Comparison of ENCODE assay signal across 13 cellular contexts in genomic region chr11:2868604-2869526, GRCh38. TPM values are rescaled to one million over a fixed set of nuclear protein-coding genes. Genes with fewer than 3 reads are reported as not detected.
A peak's percentile ranks its signal among the peaks of the same experiment; 100 is the strongest.
DNase-seq lines count a peak whose midpoint lies in the region; ATAC-seq, FAIRE-seq and TF ChIP-seq lines count a peak whose summit lies in the region.
"Had no signal": no experiment of that assay in that cellular context is flagged by ENCODE, and none has a peak within 500 bp of the region (broad histone marks: within the 10 kb centered on the region; RNA-seq: fewer than 3 reads in every experiment).

No MANE protein-coding gene starts in this region.

- H3K36me3 Mint-ChIP-seq in GM23338 (ENCODE audit: low read depth) = peaks cover 5% of the 10 kb centered on the region; the same call in 1 of the 3 replicates
- H3K36me3 Mint-ChIP-seq in nephron (ENCODE audit: low read depth) = no peaks in the 10 kb centered on the region
- H3K36me3 Mint-ChIP-seq: CD4-positive, CD25-positive, alpha-beta regulatory T cell had no signal

- no peak overlapping the region for H3K23ac ChIP-seq in mesendoderm (ENCODE audit: low read length)

- H3K9me1 ChIP-seq in endothelial cell of umbilical vein (replicated peaks; ENCODE audit: control insufficient read depth, extremely low read depth, insufficient read depth, low read length) = no peaks in the 10 kb centered on the region

- H4K20me1 ChIP-seq in GM23338 (replicated peaks; ENCODE audit: insufficient read depth) (no peaks in the 10 kb centered on the region), endothelial cell of umbilical vein (replicated peaks; ENCODE audit: control insufficient read depth, extremely low read depth, insufficient read depth, low read length) (no peaks in the 10 kb centered on the region)

- no peak for TF ChIP-seq POLR2A in endothelial cell of umbilical vein (IDR thresholded peaks at IDR 0.05; ENCODE audit: low read depth, low read length)

- H3K4me2 ChIP-seq in GM23338 (peak overlapping the region; percentile 78), endothelial cell of umbilical vein (ENCODE audit: insufficient read depth, low read length) (no peak overlapping the region), mesendoderm (ENCODE audit: low read length) (no peak overlapping the region)

- no peak overlapping the region for H3K27ac ChIP-seq in GM23338 (ENCODE audit: low read depth)
- no peak overlapping the region for H3K27ac ChIP-seq in endothelial cell of umbilical vein (ENCODE audit: insufficient read depth, low read depth, low read length)
- H3K27ac ChIP-seq in mesendoderm (ENCODE audit: low read depth, low read length) = no peak overlapping the region
- H3K27ac ChIP-seq: neutrophil had no signal

- no peaks in the 10 kb centered on the region for H3K9me3 ChIP-seq in endothelial cell of umbilical vein (replicated peaks; ENCODE audit: control insufficient read depth, insufficient read depth, low read length)
- H3K9me3 ChIP-seq: HAP-1, neutrophil had no signal

- H3K18ac ChIP-seq in mesendoderm (ENCODE audit: low read length) = no peak overlapping the region

- no peaks in the 10 kb centered on the region for H3K9me2 ChIP-seq in GM23338 (ENCODE audit: insufficient read depth)

- H3K27me3 ChIP-seq in GM23338 (ENCODE audit: insufficient read depth) = peaks cover 83% of the 10 kb centered on the region
- H3K27me3 ChIP-seq in endothelial cell of umbilical vein (ENCODE audit: control insufficient read depth in 2 of 2, insufficient read depth in 2 of 2, low read length in 2 of 2) = peaks cover 45 to 50% of the 10 kb centered on the region in 2 experiments
- peaks cover 38% of the 10 kb centered on the region for H3K27me3 ChIP-seq in mesendoderm (ENCODE audit: insufficient read depth, low read length, poor library complexity)

- no peak for FAIRE-seq in endothelial cell of umbilical vein (lab: Jason Lieb, UNC)

- no peak overlapping the region for H2BK120ac ChIP-seq in mesendoderm (ENCODE audit: low read depth, low read length)

- no peaks in the 10 kb centered on the region for H3K79me1 ChIP-seq in mesendoderm (ENCODE audit: low read length)

- peaks cover 67% of the 10 kb centered on the region for H3K27me3 Mint-ChIP-seq in GM23338 (ENCODE audit: insufficient read depth, low read depth, poor library complexity)
- H3K27me3 Mint-ChIP-seq in nephron (ENCODE audit: low read depth) = peaks cover 65% of the 10 kb centered on the region

- H4K5ac ChIP-seq in mesendoderm (ENCODE audit: low read length) = no peak overlapping the region

- H3K27ac Mint-ChIP-seq in GM23338 = no peak overlapping the region
- H3K27ac Mint-ChIP-seq in nephron = peak overlapping the region; percentile 47 to 82 (median 52)
- H3K27ac Mint-ChIP-seq: CD4-positive, CD25-positive, alpha-beta regulatory T cell had no signal

- H3F3A ChIP-seq in GM23338 (replicated peaks; ENCODE audit: low read depth) = peaks cover 19% of the 10 kb centered on the region; the same call in 1 of the 2 replicates

- H3K9ac ChIP-seq in endothelial cell of umbilical vein (replicated peaks; ENCODE audit: extremely low read depth, insufficient read depth, low read length) = no peak overlapping the region
- H3K9ac ChIP-seq in mesendoderm (ENCODE audit: low read length) = no peak overlapping the region

- H3K4me3 Mint-ChIP-seq in GM23338 = peak overlapping the region; percentile 59
- peak overlapping the region; percentile 63 to 76 (median 72) for H3K4me3 Mint-ChIP-seq in nephron

- no CpG with 5 or more reads among the region's 51 CpGs for WGBS in mesendoderm (ENCODE audit: extremely low coverage, insufficient coverage, low lambda C conversion rate)

- no peaks in the 10 kb centered on the region for H3K36me3 ChIP-seq in GM23338 (ENCODE audit: insufficient read depth)
- H3K36me3 ChIP-seq in endothelial cell of umbilical vein (ENCODE audit: control insufficient read depth in 2 of 2, extremely low read depth in 1 of 2, insufficient read depth in 2 of 2, low read length in 2 of 2) = no peaks in the 10 kb centered on the region
- no peaks in the 10 kb centered on the region for H3K36me3 ChIP-seq in mesendoderm (ENCODE audit: control insufficient read depth, insufficient read depth, low read length)
- H3K36me3 ChIP-seq: HAP-1, neutrophil had no signal

- CTCF ChIA-PET in endothelial cell of umbilical vein (lab: Charles Lee) = interaction anchor here (0.6 to 1.7 kb wide), 2 partner anchors 19 to 335 kb away, joined by 3 to 5 read pairs; no protein-coding TSS in a partner anchor

- no peak overlapping the region for H3K56ac ChIP-seq in mesendoderm (ENCODE audit: low read length)

- POLR2A ChIA-PET in endothelial cell of umbilical vein (lab: Charles Lee) = interaction anchor here (0.6 kb wide), 1 partner anchor 250 kb away, joined by 8 read pairs; no protein-coding TSS in a partner anchor

- H3K9me3 Mint-ChIP-seq in GM23338 (peaks cover 8% of the 10 kb centered on the region), nephron (peaks cover under 1% of the 10 kb centered on the region)
- H3K9me3 Mint-ChIP-seq: CD4-positive, CD25-positive, alpha-beta regulatory T cell had no signal

- H2AFZ ChIP-seq in GM23338 (no peak overlapping the region; the same call in 1 of the 2 replicates), endothelial cell of umbilical vein (ENCODE audit: low read depth, low read length) (no peak overlapping the region)

- ATAC-seq in GM23338 = peak; percentile 6; the same call in 2 of the 3 replicates
- no peak for ATAC-seq in HG02884 (IDR thresholded peaks at IDR 0.05; ENCODE audit: unreplicated experiment)
- ATAC-seq in HG02642 (IDR thresholded peaks at IDR 0.05; ENCODE audit: poor library complexity, unreplicated experiment) = no peak

- H3K4me1 Mint-ChIP-seq in GM23338 (peaks cover 41% of the 10 kb centered on the region), nephron (peaks cover 40% of the 10 kb centered on the region)

- H3K4me1 ChIP-seq in GM23338 (ENCODE audit: insufficient read depth) (peaks cover 33% of the 10 kb centered on the region), endothelial cell of umbilical vein (ENCODE audit: control insufficient read depth, extremely low read depth, insufficient read depth, low read length) (no peaks in the 10 kb centered on the region), mesendoderm (ENCODE audit: control insufficient read depth, low read depth, low read length) (no peaks in the 10 kb centered on the region)

- intact Hi-C loops in endothelial cell of umbilical vein (cut with micrococcal nuclease) = no loop called here

- dilution Hi-C loops in endothelial cell of umbilical vein (cut with MboI; ENCODE audit: extremely low pct_ligation_motif_present, low sequenced_read_pairs) = no loop called here

- H3K79me2 ChIP-seq in GM23338 (replicated peaks; ENCODE audit: insufficient read depth) (no peaks in the 10 kb centered on the region), endothelial cell of umbilical vein (ENCODE audit: control insufficient read depth, insufficient read depth, low read length) (no peaks in the 10 kb centered on the region), mesendoderm (ENCODE audit: control insufficient read depth, insufficient read depth, low read length) (no peaks in the 10 kb centered on the region)

- TF ChIP-seq CTCF in GM23338 (conservative IDR thresholded peaks at IDR 0.05; ENCODE audit: low read depth in 2 of 2) (no peak), endothelial cell of umbilical vein (IDR thresholded peaks at IDR 0.05; ENCODE audit: extremely low read depth in 1 of 2, insufficient read depth in 1 of 2, low read depth in 1 of 2, low read length in 2 of 2) (no peak), nephron (IDR thresholded peaks at IDR 0.05; ENCODE audit: unreplicated experiment in 3 of 3) (no peak)

- H4K8ac ChIP-seq in mesendoderm (ENCODE audit: low read depth, low read length) = no peak overlapping the region

- peak overlapping the region; percentile 44 for H3K4me3 ChIP-seq in GM23338
- no peak overlapping the region for H3K4me3 ChIP-seq in endothelial cell of umbilical vein (replicated peaks in 1 of 3; ENCODE audit: insufficient read depth in 1 of 3, low read depth in 1 of 3, low read length in 3 of 3)
- no peak overlapping the region for H3K4me3 ChIP-seq in mesendoderm (ENCODE audit: low read length)
- H3K4me3 ChIP-seq: HAP-1 had no signal

- H2AK5ac ChIP-seq in mesendoderm (ENCODE audit: low read length) = no peak overlapping the region

- H3K4ac ChIP-seq in mesendoderm (ENCODE audit: low read depth, low read length) = no peak overlapping the region

- no peak overlapping the region for H2BK15ac ChIP-seq in mesendoderm (replicated peaks; ENCODE audit: low read depth)

- no TSS peak for BruUV-seq in endothelial cell of umbilical vein (replicated peaks; lab: Mats Ljungman, UMichigan)

- no peak overlapping the region for H2BK5ac ChIP-seq in mesendoderm (ENCODE audit: low read length)

- DNase-seq in Ammon's horn (ENCODE audit: low spot score) = peak; percentile 92
- peak; percentile 32 for DNase-seq in GM23338 (ENCODE audit: low spot score)
- no peak for DNase-seq in endothelial cell of umbilical vein (ENCODE audit: low read depth, low spot score)
- no peak for DNase-seq in stimulated activated naive CD4-positive, alpha-beta T cell (lab: John Stamatoyannopoulos, UW)
- DNase-seq in mesendoderm = no peak
- DNase-seq: CD4-positive, CD25-positive, alpha-beta regulatory T cell; KBM-7; trophoblast cell had no signal

TF ChIP-seq in GM23338, 12 proteins besides CTCF, POLR2A, EP300 and RAD21 (continues in another document):
- no peak for TF ChIP-seq ZNF331 (CRISPR knock-in tag; IDR thresholded peaks at IDR 0.05; ENCODE audit: low read depth)

TF ChIP-seq in endothelial cell of umbilical vein, 7 proteins besides CTCF, POLR2A, EP300 and RAD21 (continues in another document):
- TF ChIP-seq JUN (IDR thresholded peaks at IDR 0.05; ENCODE audit: borderline replicate concordance, insufficient read depth, insufficient read length, low read depth) = no peak
- TF ChIP-seq GATA2 (IDR thresholded peaks at IDR 0.05; ENCODE audit: insufficient read depth, insufficient read length, low read depth, low read length) = no peak
- no peak for TF ChIP-seq FOS (IDR thresholded peaks at IDR 0.05; ENCODE audit: borderline replicate concordance, insufficient read depth, low read length)
- TF ChIP-seq POLR2AphosphoS5 (IDR thresholded peaks at IDR 0.05; ENCODE audit: insufficient read depth, low read depth, low read length) = no peak
- TF ChIP-seq MYC (IDR thresholded peaks at IDR 0.05; ENCODE audit: low read depth, low read length) = no peak

RNA-seq across cellular contexts. Expression of gene CDKN1C, which starts 16.7 kb away (rescaled TPM):
- 22.2 and 23.5 TPM in 2 replicates for total RNA-seq in GM23338 (2014; rRNA removed; shearing (Covaris generic))
- polyA plus RNA-seq in GM23338 (2016; fragmentation: Nextera tagmentation; extraction: Ambion mirVana) (19.3 and 23.6 TPM in 2 replicates), endothelial cell of umbilical vein (4.1 and 6.6 TPM in 2 replicates)
- total RNA-seq in endothelial cell of umbilical vein = 5.2 and 9.0 TPM in 2 replicates
- polyA plus RNA-seq in endothelial cell of umbilical vein (2011; cell fraction: cytosol; rRNA removed) = 1.6 and 2.5 TPM in 2 replicates
- 1.9 TPM in 2 replicates for polyA plus RNA-seq in endothelial cell of umbilical vein (2011; cell fraction: nucleus; rRNA removed)
- polyA plus RNA-seq in endothelial cell of umbilical vein (2012) = 0.99 and 2.3 TPM in 2 replicates
- polyA minus RNA-seq in endothelial cell of umbilical vein = 1.4 and 2.4 TPM in 2 replicates
- 55.3 TPM for polyA minus RNA-seq in endothelial cell of umbilical vein (2011; cell fraction: cytosol; rRNA and poly(A)+ RNA removed)
- 0.63 and 2.2 TPM in 2 replicates for polyA minus RNA-seq in endothelial cell of umbilical vein (2011; cell fraction: nucleus; rRNA and poly(A)+ RNA removed)
- polyA plus RNA-seq in mesendoderm (2013, experiment 1 of 2) = 4.1 TPM
- 4.4 TPM for polyA plus RNA-seq in mesendoderm (2013, experiment 2 of 2)

Comparison
In these comparisons a context has a peak if more than half of its experiments do, and no peak if none do; other contexts are left out.
1. DNase-seq: peak in Ammon's horn (single experiment) and GM23338 (single experiment); none in endothelial cell of umbilical vein (single experiment), stimulated activated naive CD4-positive, alpha-beta T cell (0 of 6) and mesendoderm (single experiment).